In genomic region chr14:103532216-103533136, GRCh38 we compare ENCODE assay signal across 25 cellular contexts. TPM values are rescaled to one million over a fixed set of nuclear protein-coding genes. Genes with fewer than 3 reads are reported as not detected.
DNase-seq lines count a peak whose midpoint lies in the region; ATAC-seq and TF ChIP-seq lines count a peak whose summit lies in the region.
"Had no signal": no experiment of that assay in that cellular context is flagged by ENCODE, and none has a peak within 500 bp of the region (broad histone marks: within the 10 kb centered on the region; RNA-seq: fewer than 3 reads in every experiment).

No MANE protein-coding gene starts in this region.

- intact Hi-C loops in stomach (cut with DNase I; ENCODE audit: low total_unique reads) = no loop called here

- H3K4me2 ChIP-seq in DND-41 (ENCODE audit: insufficient read depth, low read length) = peak overlapping the region; percentile 99; the same call in 1 of the 2 replicates

- H4K20me1 ChIP-seq in DND-41 (ENCODE audit: insufficient read depth, low read length) = peaks cover 69% of the 10 kb centered on the region

- H2AFZ ChIP-seq in DND-41 (ENCODE audit: low read depth, low read length) = no peak overlapping the region

- H3K9me3 ChIP-seq in DND-41 (ENCODE audit: insufficient read depth, low read length, severe bottlenecking) (no peaks in the 10 kb centered on the region), T-helper 17 cell (ENCODE audit: control insufficient read depth, low read length, poor library complexity, severe bottlenecking) (no peaks in the 10 kb centered on the region), gastroesophageal sphincter (no peaks in the 10 kb centered on the region), stomach (no peaks in the 10 kb centered on the region)
- H3K9me3 ChIP-seq: suprapubic skin had no signal

- H3K9ac ChIP-seq in DND-41 (ENCODE audit: low read depth, low read length) = no peak overlapping the region

- H3K27me3 ChIP-seq in DND-41 (ENCODE audit: insufficient read depth, low read length, poor library complexity) (no peaks in the 10 kb centered on the region), gastroesophageal sphincter (no peaks in the 10 kb centered on the region), stomach (no peaks in the 10 kb centered on the region)
- H3K27me3 ChIP-seq: suprapubic skin had no signal

- H3K27ac ChIP-seq in DND-41 (ENCODE audit: low read length) (no peak overlapping the region), gastroesophageal sphincter (peak overlapping the region; percentile 78 to 96 (median 94)), stomach (peak overlapping the region in 4 of 5 donors; percentile 73 to 83 (median 78))
- H3K27ac ChIP-seq: SK-N-MC, suprapubic skin had no signal

- ATAC-seq in DND-41 (ENCODE audit: insufficient read depth, low read depth) (no peak), T-helper 17 cell (no peak), gastroesophageal sphincter (no peak), HG02852 (IDR thresholded peaks at IDR 0.05; ENCODE audit: unreplicated experiment) (no peak)
- ATAC-seq: stimulated activated effector memory CD8-positive, alpha-beta T cell treated with anti-CD3 and anti-CD28 coated beads, Interleukin-12 subunit alpha, Interleukin-12 subunit beta, amount 100 ng/mL, for 72 hours had no signal

- DNase-seq in DND-41 (no peak), T-helper 17 cell (no peak), stomach (no peak), putamen (ENCODE audit: low spot score) (no peak), GM10266 (ENCODE audit: extremely low spot score) (no peak)
- DNase-seq: activated B cell treated with CpG ODN at 0.5 μM for 24 hours; activated naive CD4-positive, alpha-beta T cell treated with anti-CD3 and anti-CD28 coated beads, Interleukin-2, amount 10 ng/mL, durations not matched to agents 7 days and 5 days; amniotic stem cell; DMS53; mammary epithelial cell; MV-4-11; NCI-H1436; NCI-H2081 treated with DMSO at 0.1 percent for 48 hours; NCI-H226; NCI-H526 treated with DMSO at 0.1 percent for 48 hours; NK-92 treated with Interleukin-12 subunit alpha and Interleukin-12 subunit beta, amount 100 ng/mL, for 24 hours; posterior cingulate gyrus; stimulated activated CD4-positive, alpha-beta T cell treated with anti-CD3 and anti-CD28 coated beads, Interleukin-15, amount 100 ng/mL, for 24 hours; T-helper 1 cell had no signal

- TF ChIP-seq CTCF in DND-41 (IDR thresholded peaks at IDR 0.05; ENCODE audit: borderline replicate concordance, extremely low read depth, low read length, poor library complexity, severe bottlenecking) = no peak
- peak in 1 of 4 experiments; percentile 16 for TF ChIP-seq CTCF in gastroesophageal sphincter (IDR thresholded peaks at IDR 0.05)
- TF ChIP-seq CTCF in stomach (IDR thresholded peaks at IDR 0.05) = no peak
- TF ChIP-seq CTCF in GM10266 (IDR thresholded peaks at IDR 0.05; ENCODE audit: control insufficient read depth, insufficient read depth, low read depth, missing control alignments) = no peak

- H3K4me1 ChIP-seq in DND-41 (ENCODE audit: insufficient read depth, low read length) = peaks cover 35% of the 10 kb centered on the region
- peaks cover 2 to 98% (median 64%) of the 10 kb centered on the region in 3 donors for H3K4me1 ChIP-seq in gastroesophageal sphincter
- H3K4me1 ChIP-seq in stomach = peaks cover 45 to 81% (median 64%) of the 10 kb centered on the region in 4 donors

- peaks cover 27% of the 10 kb centered on the region for H3K4me1 Mint-ChIP-seq in T-helper 17 cell

- H3K4me3 Mint-ChIP-seq in T-helper 17 cell = peak overlapping the region; percentile 58
- H3K4me3 Mint-ChIP-seq: activated B cell treated with CpG ODN at 0.5 μM for 24 hours; activated naive CD4-positive, alpha-beta T cell treated with anti-CD3 and anti-CD28 coated beads, Interleukin-2, amount 10 ng/mL, durations not matched to agents 7 days and 5 days had no signal

- TF ChIP-seq EP300 in gastroesophageal sphincter (IDR thresholded peaks at IDR 0.05) (no peak), stomach (IDR thresholded peaks at IDR 0.05) (no peak)

- WGBS in gastroesophageal sphincter (ENCODE audit: low coverage in 1 of 2), 2 donors = no CpG with 5 or more reads among the region's 32 CpGs
- WGBS in stomach, 5 donors = 83 to 91% (median 86%) methylated on average over 21 to 32 of the region's 32 CpGs

- no peaks in the 10 kb centered on the region for H3K27me3 Mint-ChIP-seq in T-helper 17 cell
- H3K27me3 Mint-ChIP-seq: activated B cell treated with CpG ODN at 0.5 μM for 24 hours had no signal

- H3K36me3 ChIP-seq in DND-41 (ENCODE audit: insufficient read depth, low read length) = peaks cover 61% of the 10 kb centered on the region
- peaks cover 0 to 59% of the 10 kb centered on the region in 2 donors for H3K36me3 ChIP-seq in gastroesophageal sphincter
- H3K36me3 ChIP-seq in stomach = peaks cover 5 to 62% (median 53%) of the 10 kb centered on the region in 4 donors

- peaks cover 50% of the 10 kb centered on the region for H3K79me2 ChIP-seq in DND-41 (ENCODE audit: insufficient read depth, low read length)

- H3K27ac Mint-ChIP-seq in T-helper 17 cell = no peak overlapping the region
- H3K27ac Mint-ChIP-seq: activated naive CD4-positive, alpha-beta T cell treated with anti-CD3 and anti-CD28 coated beads, Interleukin-2, amount 10 ng/mL, durations not matched to agents 7 days and 5 days; activated T-helper 1 cell treated with anti-CD3 and anti-CD28 coated beads, Interleukin-12 subunit alpha, Interleukin-12 subunit beta, Interleukin-2, Interleukin-4 antibody, amounts not matched to agents 30 ng/mL and 10 ng/mL and 1 ng/mL, durations not matched to agents 14 hours and 24 hours and 36 hours; stimulated activated effector memory CD8-positive, alpha-beta T cell treated with anti-CD3 and anti-CD28 coated beads, Interleukin-12 subunit alpha, Interleukin-12 subunit beta, amount 100 ng/mL, for 72 hours had no signal

- no peaks in the 10 kb centered on the region for H3K36me3 Mint-ChIP-seq in T-helper 17 cell (ENCODE audit: low read depth)

- TF ChIP-seq POLR2A in gastroesophageal sphincter (IDR thresholded peaks at IDR 0.05) = no peak
- TF ChIP-seq POLR2A in stomach (IDR thresholded peaks at IDR 0.05) = no peak

- H3K4me3 ChIP-seq in DND-41 (ENCODE audit: low read depth in 1 of 2, low read length in 2 of 2) (no peak overlapping the region), gastroesophageal sphincter (peak overlapping the region in 1 of 2 donors; percentile 45), stomach (no peak overlapping the region)
- H3K4me3 ChIP-seq: SK-N-MC, suprapubic skin had no signal

RNA-seq across cellular contexts. Expression of gene TRMT61A, which starts 3.5 kb away (rescaled TPM):
- total RNA-seq in T-helper 17 cell (1 to 10 TPM; 8.2 to 8.3 TPM), gastroesophageal sphincter (10 to 100 TPM; 22.5 to 45.2 (median 30.9) TPM), stomach (10 to 100 TPM in 4 of 5 donors, 1 to 10 TPM in 1; 5.5 to 39.7 (median 18.5) TPM)
- 10 to 100 TPM in 2 of 3 donors, 1 to 10 TPM in 1; 9.0 to 16.9 (median 14.8) TPM for polyA plus RNA-seq in stomach

RNA-seq across cellular contexts. Expression of gene CKB, which starts 9.8 kb away (rescaled TPM):
- total RNA-seq in T-helper 17 cell (1 to 10 TPM; 7.0 to 8.0 TPM), gastroesophageal sphincter (1,000 to 10,000 TPM in 2 of 4 donors, 100 to 1,000 TPM in 2; 453 to 1,624 (median 922) TPM), stomach (1,000 to 10,000 TPM in 1 of 5 donors, 100 to 1,000 TPM in 4; 216 to 1,146 (median 643) TPM)
- 1,000 to 10,000 TPM in 1 of 3 donors, 100 to 1,000 TPM in 2; 778 to 1,091 (median 976) TPM for polyA plus RNA-seq in stomach

RNA-seq across cellular contexts. Expression of gene BAG5, which starts 30.0 kb away (rescaled TPM):
- total RNA-seq in T-helper 17 cell = 10 to 100 TPM; 28.5 to 32.9 TPM
- total RNA-seq in gastroesophageal sphincter = 10 to 100 TPM; 31.1 to 41.3 (median 38.5) TPM
- total RNA-seq in stomach = 100 to 1,000 TPM in 1 of 5 donors, 10 to 100 TPM in 3, 1 to 10 TPM in 1; 4.3 to 207 (median 24.3) TPM
- polyA plus RNA-seq in stomach = 10 to 100 TPM in 2 of 3 donors, 1 to 10 TPM in 1; 7.5 to 11.6 (median 10.8) TPM

RNA-seq across cellular contexts. Expression of gene COA8, which starts 30.3 kb away (rescaled TPM):
- 10 to 100 TPM; 18.3 to 19.4 TPM for total RNA-seq in T-helper 17 cell
- 10 to 100 TPM; 25.8 to 41.4 (median 28.4) TPM for total RNA-seq in gastroesophageal sphincter
- total RNA-seq in stomach = 10 to 100 TPM in 3 of 5 donors, 1 to 10 TPM in 2; 6.4 to 21.4 (median 14.9) TPM
- polyA plus RNA-seq in stomach = 10 to 100 TPM; 42.8 to 96.5 (median 48.4) TPM

Comparison
In these comparisons a context has a peak if more than half of its experiments do, and no peak if none do; other contexts are left out.
1. RNA of gene CKB, which starts 9.8 kb away (total RNA-seq): 453 to 1,624 TPM in gastroesophageal sphincter and 216 to 1,146 TPM in stomach; 7.0 to 8.0 TPM in T-helper 17 cell; every median in the first group is over 10 times any median in the second.